Comparison of ENCODE assay signal across 9 cellular contexts in genomic region chr18:63421514-63421913, GRCh38. TPM values are rescaled to one million over a fixed set of nuclear protein-coding genes. Genes with fewer than 3 reads are reported as not detected.
A peak's percentile ranks its signal among the peaks of the same experiment; 100 is the strongest.
DNase-seq lines count a peak whose midpoint lies in the region; ATAC-seq lines count a peak whose summit lies in the region.
"Had no signal": no experiment of that assay in that cellular context is flagged by ENCODE, and none has a peak within 500 bp of the region (broad histone marks: within the 10 kb centered on the region; RNA-seq: fewer than 3 reads in every experiment).

No MANE protein-coding gene starts in this region.

- POLR2A ChIA-PET in activated CD4-positive, alpha-beta memory T cell treated with anti-CD3 and anti-CD28 coated beads for 36 hours (lab: Charles Lee) = interaction anchor here (0.6 to 2.0 kb wide), 5 partner anchors 10 to 75 kb away, joined by 3 to 13 read pairs (median 4); partner anchors contain the start of gene KDSR

- peak overlapping the region; percentile 91 for H3K4me3 ChIP-seq in iPS-11a (ENCODE audit: low read depth, low read length)

- ATAC-seq in stimulated activated naive CD8-positive, alpha-beta T cell treated with anti-CD3 and anti-CD28 coated beads, Interleukin-15, amount 100 ng/mL, for 72 hours = no peak

- peak overlapping the region; percentile 95 for H3K4me3 Mint-ChIP-seq in activated CD4-positive, alpha-beta memory T cell treated with anti-CD3 and anti-CD28 coated beads for 36 hours
- H3K4me3 Mint-ChIP-seq in stimulated activated naive CD8-positive, alpha-beta T cell treated with anti-CD3 and anti-CD28 coated beads, Interleukin-15, amount 100 ng/mL, for 72 hours = peak overlapping the region; percentile 89 to 90

- peaks cover 29% of the 10 kb centered on the region for H3K4me1 Mint-ChIP-seq in activated CD4-positive, alpha-beta memory T cell treated with anti-CD3 and anti-CD28 coated beads for 36 hours (ENCODE audit: low read depth)
- peaks cover 15% of the 10 kb centered on the region for H3K4me1 Mint-ChIP-seq in stimulated activated naive CD8-positive, alpha-beta T cell treated with anti-CD3 and anti-CD28 coated beads, Interleukin-15, amount 100 ng/mL, for 72 hours

- no peaks in the 10 kb centered on the region for H3K9me3 Mint-ChIP-seq in activated CD4-positive, alpha-beta memory T cell treated with anti-CD3 and anti-CD28 coated beads for 36 hours
- H3K9me3 Mint-ChIP-seq in stimulated activated naive CD8-positive, alpha-beta T cell treated with anti-CD3 and anti-CD28 coated beads, Interleukin-15, amount 100 ng/mL, for 72 hours = no peaks in the 10 kb centered on the region

- peak; percentile 16 for DNase-seq in DMS 273 (lab: John Stamatoyannopoulos, UW; ENCODE audit: unreplicated experiment)
- no peak for DNase-seq in DMS 273 treated with DMSO at 0.1 percent for 48 hours (lab: John Stamatoyannopoulos, UW)
- DNase-seq in activated CD4-positive, alpha-beta memory T cell treated with anti-CD3 and anti-CD28 coated beads for 36 hours = no peak
- DNase-seq in stimulated activated naive CD8-positive, alpha-beta T cell treated with anti-CD3 and anti-CD28 coated beads, Interleukin-15, amount 100 ng/mL, for 72 hours = no peak
- DNase-seq in AG08396 (ENCODE audit: low spot score) = no peak
- no peak for DNase-seq in HuH-7 (ENCODE audit: low spot score)
- DNase-seq in NCI-H2196 treated with DMSO at 0.1 percent for 48 hours (lab: John Stamatoyannopoulos, UW; ENCODE audit: unreplicated experiment) = no peak

- CTCF ChIA-PET in activated CD4-positive, alpha-beta memory T cell treated with anti-CD3 and anti-CD28 coated beads for 36 hours (lab: Charles Lee) = interaction anchor here (0.9 to 1.6 kb wide), 2 partner anchors 17 to 404 kb away, joined by 3 to 6 read pairs; no protein-coding TSS in a partner anchor

- intact Hi-C loops in activated CD4-positive, alpha-beta memory T cell treated with anti-CD3 and anti-CD28 coated beads for 36 hours (cut with micrococcal nuclease) = loop anchor here (5.0 kb wide), 2 partner anchors 209 to 531 kb away; no protein-coding TSS in a partner anchor

- peaks cover 5% of the 10 kb centered on the region for H3K27me3 Mint-ChIP-seq in activated CD4-positive, alpha-beta memory T cell treated with anti-CD3 and anti-CD28 coated beads for 36 hours
- H3K27me3 Mint-ChIP-seq in stimulated activated naive CD8-positive, alpha-beta T cell treated with anti-CD3 and anti-CD28 coated beads, Interleukin-15, amount 100 ng/mL, for 72 hours = no peaks in the 10 kb centered on the region

- H3K27ac Mint-ChIP-seq in activated CD4-positive, alpha-beta memory T cell treated with anti-CD3 and anti-CD28 coated beads for 36 hours = peak overlapping the region; percentile 97
- peak overlapping the region; percentile 97 to 99 for H3K27ac Mint-ChIP-seq in stimulated activated naive CD8-positive, alpha-beta T cell treated with anti-CD3 and anti-CD28 coated beads, Interleukin-15, amount 100 ng/mL, for 72 hours

- peaks cover 3% of the 10 kb centered on the region for H3K36me3 Mint-ChIP-seq in activated CD4-positive, alpha-beta memory T cell treated with anti-CD3 and anti-CD28 coated beads for 36 hours

RNA-seq across cellular contexts. Expression of gene VPS4B, which starts 0.8 kb away (rescaled TPM):
- total RNA-seq in activated CD4-positive, alpha-beta memory T cell treated with anti-CD3 and anti-CD28 coated beads for 36 hours = 10 to 100 TPM; 41.7 to 43.3 TPM

RNA-seq across cellular contexts. Expression of gene KDSR, which starts 54.5 kb away (rescaled TPM):
- total RNA-seq in activated CD4-positive, alpha-beta memory T cell treated with anti-CD3 and anti-CD28 coated beads for 36 hours = 10 to 100 TPM; 72.8 to 77.2 TPM

RNA-seq across cellular contexts. Expression of gene SERPINB5, which starts 55.2 kb away (rescaled TPM):
- total RNA-seq in activated CD4-positive, alpha-beta memory T cell treated with anti-CD3 and anti-CD28 coated beads for 36 hours = not detected
- total RNA-seq: T-helper 2 cell treated with Interferon-gamma antibody and Interleukin-4, amounts not matched to agents 100 ng/mL and 5 ng/mL, for 36 hours had no signal
